In genomic region chr2:236607471-236608307, GRCh38 we compare ENCODE assay signal across 11 cellular contexts. TPM values are rescaled to one million over a fixed set of nuclear protein-coding genes. Genes with fewer than 3 reads are reported as not detected.
DNase-seq lines count a peak whose midpoint lies in the region; ATAC-seq and TF ChIP-seq lines count a peak whose summit lies in the region.
"Had no signal": no experiment of that assay in that cellular context is flagged by ENCODE, and none has a peak within 500 bp of the region (broad histone marks: within the 10 kb centered on the region; RNA-seq: fewer than 3 reads in every experiment).

No MANE protein-coding gene starts in this region.

- DNase-seq in activated naive CD4-positive, alpha-beta T cell treated with anti-CD3 and anti-CD28 coated beads, Interleukin-2, amount 50 U/mL, for 72 hours (ENCODE audit: low spot score in 2 of 2) = no peak
- peak; percentile 77 to 84 for DNase-seq in SJCRH30
- peak; percentile 61 for DNase-seq in glomerular visceral epithelial cell (ENCODE audit: extremely low spot score)
- DNase-seq in thyroid gland = peak; percentile 20 to 31
- no peak for DNase-seq in NCI-H446 (lab: John Stamatoyannopoulos, UW)
- DNase-seq in OCI-M2 (lab: John Stamatoyannopoulos, UW; ENCODE audit: unreplicated experiment) = no peak
- DNase-seq: amniotic stem cell had no signal

- peak overlapping the region; percentile 74 for H3K27ac Mint-ChIP-seq in activated naive CD4-positive, alpha-beta T cell treated with anti-CD3 and anti-CD28 coated beads, Interleukin-2, amount 50 U/mL, for 24 hours
- H3K27ac Mint-ChIP-seq in activated naive CD4-positive, alpha-beta T cell treated with anti-CD3 and anti-CD28 coated beads, Interleukin-2, amount 50 U/mL, for 72 hours = no peak overlapping the region
- H3K27ac Mint-ChIP-seq: IgD-negative memory B cell had no signal

- H3K9me3 ChIP-seq in SJCRH30 (replicated peaks) = no peaks in the 10 kb centered on the region
- H3K9me3 ChIP-seq in thyroid gland = no peaks in the 10 kb centered on the region

- H3K27me3 ChIP-seq in SJCRH30 (no peaks in the 10 kb centered on the region), thyroid gland (no peaks in the 10 kb centered on the region)

- no peaks in the 10 kb centered on the region for H3K36me3 Mint-ChIP-seq in activated naive CD4-positive, alpha-beta T cell treated with anti-CD3 and anti-CD28 coated beads, Interleukin-2, amount 50 U/mL, for 24 hours
- H3K36me3 Mint-ChIP-seq in activated naive CD4-positive, alpha-beta T cell treated with anti-CD3 and anti-CD28 coated beads, Interleukin-2, amount 50 U/mL, for 72 hours = no peaks in the 10 kb centered on the region

- H3K4me3 Mint-ChIP-seq in activated naive CD4-positive, alpha-beta T cell treated with anti-CD3 and anti-CD28 coated beads, Interleukin-2, amount 50 U/mL, for 24 hours = no peak overlapping the region
- H3K4me3 Mint-ChIP-seq: IgD-negative memory B cell had no signal

- WGBS in thyroid gland, 2 donors = 41 to 62% methylated on average over 7 to 9 of the region's 9 CpGs

- peaks cover 7% of the 10 kb centered on the region for H3K4me1 Mint-ChIP-seq in activated naive CD4-positive, alpha-beta T cell treated with anti-CD3 and anti-CD28 coated beads, Interleukin-2, amount 50 U/mL, for 24 hours

- intact Hi-C loops in thyroid gland (cut with DNase I) = no loop called here

- peaks cover 9% of the 10 kb centered on the region for H3K27me3 Mint-ChIP-seq in activated naive CD4-positive, alpha-beta T cell treated with anti-CD3 and anti-CD28 coated beads, Interleukin-2, amount 50 U/mL, for 24 hours

- no peak for TF ChIP-seq POLR2A in thyroid gland (IDR thresholded peaks at IDR 0.05)

- no peak for ATAC-seq in activated naive CD4-positive, alpha-beta T cell treated with anti-CD3 and anti-CD28 coated beads, Interleukin-2, amount 50 U/mL, for 72 hours
- ATAC-seq in HG03469 (IDR thresholded peaks at IDR 0.05; ENCODE audit: unreplicated experiment) = no peak

- H3K4me1 ChIP-seq in SJCRH30 = peaks cover 41% of the 10 kb centered on the region
- H3K4me1 ChIP-seq in thyroid gland = peaks cover 0 to 6% of the 10 kb centered on the region in 2 donors
- H3K4me1 ChIP-seq: parathyroid adenoma had no signal

- H3K4me3 ChIP-seq in SJCRH30 (no peak overlapping the region), thyroid gland (replicated peaks in 1 of 3) (no peak overlapping the region)

- peak in 3 of 6 experiments; percentile 11 to 44 (median 16) for TF ChIP-seq CTCF in thyroid gland (IDR thresholded peaks at IDR 0.05)

- H3K9me3 Mint-ChIP-seq in activated naive CD4-positive, alpha-beta T cell treated with anti-CD3 and anti-CD28 coated beads, Interleukin-2, amount 50 U/mL, for 24 hours = no peaks in the 10 kb centered on the region
- H3K9me3 Mint-ChIP-seq in activated naive CD4-positive, alpha-beta T cell treated with anti-CD3 and anti-CD28 coated beads, Interleukin-2, amount 50 U/mL, for 72 hours = no peaks in the 10 kb centered on the region
- H3K9me3 Mint-ChIP-seq: IgD-negative memory B cell had no signal

- H3K27ac ChIP-seq in SJCRH30 = peak overlapping the region; percentile 59
- no peak overlapping the region for H3K27ac ChIP-seq in thyroid gland
- H3K27ac ChIP-seq: parathyroid adenoma had no signal

- H3K36me3 ChIP-seq in SJCRH30 (no peaks in the 10 kb centered on the region), thyroid gland (no peaks in the 10 kb centered on the region)

RNA-seq across cellular contexts. Expression of gene ACKR3, which starts 38.1 kb away (rescaled TPM):
- total RNA-seq in activated naive CD4-positive, alpha-beta T cell treated with anti-CD3 and anti-CD28 coated beads, Interleukin-2, amount 50 U/mL, for 72 hours = 1 to 10 TPM in 1 of 2 donors, under 1 TPM in 1; 0.54 to 2.2 TPM
- total RNA-seq in SJCRH30 (2014; rRNA removed; shearing (Covaris generic)) = 85.2 and 87.5 TPM in 2 replicates
- 10 to 100 TPM; 32.2 to 68.5 (median 54.8) TPM for total RNA-seq in thyroid gland

Comparison
In these comparisons a context has a peak if more than half of its experiments do, and no peak if none do; other contexts are left out.
1. DNase-seq: peak in SJCRH30 (2 of 2), glomerular visceral epithelial cell (single experiment) and thyroid gland (2 of 2); none in activated naive CD4-positive, alpha-beta T cell treated with anti-CD3 and anti-CD28 coated beads, Interleukin-2, amount 50 U/mL, for 72 hours (0 of 2), NCI-H446 (0 of 2) and OCI-M2 (single experiment).
2. RNA of gene ACKR3, which starts 38.1 kb away (total RNA-seq): 85.2 to 87.5 TPM in SJCRH30 and 32.2 to 68.5 TPM in thyroid gland; 0.54 to 2.2 TPM in activated naive CD4-positive, alpha-beta T cell treated with anti-CD3 and anti-CD28 coated beads, Interleukin-2, amount 50 U/mL, for 72 hours; every median in the first group is over 10 times any median in the second.